Comparison of ENCODE assay signal across 8 cellular contexts in the genomic region with DNA sequence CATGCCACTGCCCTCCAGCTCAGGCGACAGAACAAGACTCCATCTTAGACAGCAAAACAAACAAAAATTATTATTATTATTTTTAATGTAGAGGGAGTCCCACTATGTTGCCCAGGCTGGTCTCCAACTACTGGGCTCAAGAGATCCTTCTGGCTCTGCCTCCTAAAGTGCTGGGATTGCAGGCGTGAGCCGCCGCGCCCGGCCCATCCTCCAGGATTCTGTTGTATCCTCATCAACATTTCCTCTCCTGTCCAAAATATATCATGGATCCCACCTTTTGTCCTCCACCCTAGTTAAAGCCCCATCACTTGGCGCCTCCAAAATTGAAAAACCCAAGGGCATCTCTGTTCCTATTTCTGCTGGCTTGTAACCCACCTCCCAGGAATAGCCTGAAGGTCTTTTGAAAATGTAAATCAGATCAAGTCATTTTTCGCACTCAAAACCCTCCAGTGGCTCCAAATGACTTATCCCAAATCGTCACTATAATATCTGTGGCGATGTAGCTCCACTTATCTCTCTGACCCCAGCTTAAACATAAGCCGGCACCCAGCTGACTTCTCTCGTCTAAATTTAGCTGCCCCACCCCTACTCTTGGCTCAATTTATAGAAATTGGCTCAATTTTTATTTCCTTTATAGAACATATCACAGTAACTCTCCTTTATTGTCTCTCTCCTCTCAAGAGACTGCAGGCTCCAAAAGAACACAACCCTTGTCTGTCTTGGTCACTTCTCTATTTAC. TPM values are rescaled to one million over a fixed set of nuclear protein-coding genes. Genes with fewer than 3 reads are reported as not detected.
DNase-seq lines count a peak whose midpoint lies in the region; TF ChIP-seq lines count a peak whose summit lies in the region.

No MANE protein-coding gene starts in this region.

- H3K36me3 ChIP-seq in OCI-LY3 (replicated peaks; ENCODE audit: low read depth, low read length), result peaks cover 12% of the 10 kb centered on the region
- H3K36me3 ChIP-seq in ovary, result no peaks in the 10 kb centered on the region
- peaks cover 5% of the 10 kb centered on the region for H3K36me3 ChIP-seq in brain microvascular endothelial cell (replicated peaks)

- CTCF ChIA-PET in Calu3 (lab: Charles Lee), result interaction anchor here (1.4 kb wide), 1 partner anchor 9 kb away, joined by 10 read pairs; no protein-coding TSS in a partner anchor

- TF ChIP-seq POLR2A in ovary (IDR thresholded peaks at IDR 0.05), result no peak

- H3K9me3 ChIP-seq in OCI-LY3 (ENCODE audit: insufficient read depth, low read length), result no peaks in the 10 kb centered on the region
- H3K9me3 ChIP-seq in ovary, result no peaks in the 10 kb centered on the region

- WGBS in ovary, 3 donors, result 70 to 75% (median 70%) methylated on average over 12 of the region's 12 CpGs

- H3K27ac Mint-ChIP-seq in Calu3 (ENCODE audit: unreplicated experiment), result peak overlapping the region; percentile 95

- peak overlapping the region; percentile 44 for H3K4me2 ChIP-seq in OCI-LY3 (ENCODE audit: low read length)

- H3K79me2 ChIP-seq in OCI-LY3 (ENCODE audit: low read length), result no peaks in the 10 kb centered on the region

- peak overlapping the region; percentile 92 for H3K4me3 Mint-ChIP-seq in Calu3 (ENCODE audit: low read depth, unreplicated experiment)

- in situ Hi-C loops in brain microvascular endothelial cell (cut with HindIII; ENCODE audit: low pct_ligation_motif_present, low sequenced_read_pairs), result loop anchor here (25.0 kb wide), 1 partner anchor 236 kb away; the partner anchor contains the start of genes RPL28, TMEM190 and TMEM238

- no peaks in the 10 kb centered on the region for H3K27me3 ChIP-seq in OCI-LY3 (ENCODE audit: low read depth, low read length)
- H3K27me3 ChIP-seq in ovary, result no peaks in the 10 kb centered on the region
- H3K27me3 ChIP-seq in brain microvascular endothelial cell (replicated peaks), result no peaks in the 10 kb centered on the region

- H3K9me3 Mint-ChIP-seq in Calu3 (ENCODE audit: low read depth, unreplicated experiment), result no peaks in the 10 kb centered on the region

- no peak for DNase-seq in Calu3
- DNase-seq in epidermal melanocyte (ENCODE audit: insufficient read length, low spot score), result peak; percentile 16
- no peak for DNase-seq in ovary
- no peak for DNase-seq in NCI-H1105 (lab: John Stamatoyannopoulos, UW)
- DNase-seq in brain microvascular endothelial cell, result no peak
- no peak for DNase-seq in T1000 (lab: John Stamatoyannopoulos, UW)
- DNase-seq in NCI-H510A (lab: John Stamatoyannopoulos, UW), result no peak

- TF ChIP-seq EP300 in ovary (IDR thresholded peaks at IDR 0.05), result no peak

- peaks cover 39% of the 10 kb centered on the region for H3K36me3 Mint-ChIP-seq in Calu3 (ENCODE audit: insufficient read depth, unreplicated experiment)

- peaks cover 19% of the 10 kb centered on the region for H3K4me1 Mint-ChIP-seq in Calu3 (ENCODE audit: low read depth, unreplicated experiment)

- TF ChIP-seq CTCF in Calu3 (IDR thresholded peaks at IDR 0.05; ENCODE audit: unreplicated experiment) (no peak), OCI-LY3 (IDR thresholded peaks at IDR 0.05; ENCODE audit: low read depth, low read length) (no peak), ovary (IDR thresholded peaks at IDR 0.05) (no peak), brain microvascular endothelial cell (IDR thresholded peaks at IDR 0.05; ENCODE audit: low read depth, low read length, missing control alignments) (no peak)

- H3K27ac ChIP-seq in OCI-LY3 (ENCODE audit: low read length) (no peak overlapping the region), ovary (peak overlapping the region; percentile 90 to 91), brain microvascular endothelial cell (no peak overlapping the region)

- H3K4me3 ChIP-seq in OCI-LY3 (ENCODE audit: low read length) (peak overlapping the region; percentile 81), ovary (no peak overlapping the region), brain microvascular endothelial cell (ENCODE audit: low read depth, low read length) (no peak overlapping the region)

- intact Hi-C loops in Calu3 (cut with micrococcal nuclease; ENCODE audit: unreplicated experiment), result no loop called here
- intact Hi-C loops in ovary (cut with DNase I), result loop anchor here in 1 of 4 donors (5.0 kb wide), 1 partner anchor 106 kb away; no protein-coding TSS in a partner anchor

- no peak overlapping the region for H3K9ac ChIP-seq in OCI-LY3 (ENCODE audit: low read length)

- H4K20me1 ChIP-seq in OCI-LY3 (ENCODE audit: insufficient read depth, low read length), result 0 out of 2 replicates have a peak, but pooled peaks cover 3% of the 10 kb centered on the region

- H3K4me1 ChIP-seq in OCI-LY3 (ENCODE audit: low read length) (peaks cover 20% of the 10 kb centered on the region), ovary (ENCODE audit: insufficient read depth) (peaks cover 4% of the 10 kb centered on the region)

- BruUV-seq in Calu3 (replicated peaks; lab: Mats Ljungman, UMichigan), result TSS peak; percentile 76

- H3K27me3 Mint-ChIP-seq in Calu3 (ENCODE audit: unreplicated experiment), result no peaks in the 10 kb centered on the region

- no peak overlapping the region for H2AFZ ChIP-seq in OCI-LY3 (ENCODE audit: low read depth, low read length)

RNA-seq across cellular contexts. Expression of gene ZNF784, which starts 1.1 kb away (rescaled TPM):
- 6.0 and 7.1 TPM in 2 replicates for total RNA-seq in Calu3 (2022)
- 10 to 100 TPM in 4 of 7 donors, 1 to 10 TPM in 3; 6.5 to 16.9 (median 11.7) TPM for total RNA-seq in ovary
- polyA plus RNA-seq in ovary, result 10 to 100 TPM in 1 of 2 donors, 1 to 10 TPM in 1; 6.0 to 12.3 TPM

RNA-seq across cellular contexts. Expression of gene ZNF580, which starts 17.5 kb away (rescaled TPM):
- total RNA-seq in Calu3 (2022), result 35.6 TPM in 2 replicates
- 10 to 100 TPM; 24.9 to 70.6 (median 65.3) TPM for total RNA-seq in ovary
- 10 to 100 TPM; 14.5 to 37.3 TPM for polyA plus RNA-seq in ovary

RNA-seq across cellular contexts. Expression of gene ZNF865, which starts 17.9 kb away (rescaled TPM):
- total RNA-seq in Calu3 (2022) (29.6 and 30.9 TPM in 2 replicates), ovary (10 to 100 TPM in 5 of 7 donors, 1 to 10 TPM in 2; 4.0 to 20.9 (median 17.6) TPM)
- polyA plus RNA-seq in ovary, result 10 to 100 TPM in 1 of 2 donors, under 1 TPM in 1; 0.42 to 10.5 TPM

RNA-seq across cellular contexts. Expression of gene ZNF581, which starts 20.1 kb away (rescaled TPM):
- total RNA-seq in Calu3 (2022) (33.0 and 33.1 TPM in 2 replicates), ovary (10 to 100 TPM; 21.9 to 40.2 (median 34.0) TPM)
- polyA plus RNA-seq in ovary, result 10 to 100 TPM; 11.2 to 37.0 TPM

RNA-seq across cellular contexts. Expression of gene ZNF524, which starts 23.2 kb away (rescaled TPM):
- 18.5 and 21.8 TPM in 2 replicates for total RNA-seq in Calu3 (2022)
- 10 to 100 TPM; 13.7 to 22.3 (median 17.8) TPM for total RNA-seq in ovary
- polyA plus RNA-seq in ovary, result 10 to 100 TPM in 1 of 2 donors, under 1 TPM in 1; 0.15 to 28.0 TPM

Comparison
In these comparisons a context has a peak if more than half of its experiments do, and no peak if none do; other contexts are left out.
1. H3K27ac ChIP-seq: peak in ovary (2 of 2); none in OCI-LY3 (single experiment) and brain microvascular endothelial cell (single experiment).